9 cellular contexts compared by ENCODE assay signal in genomic region chr18:63312731-63313408, GRCh38. TPM values are rescaled to one million over a fixed set of nuclear protein-coding genes. Genes with fewer than 3 reads are reported as not detected.
A peak's percentile ranks its signal among the peaks of the same experiment; 100 is the strongest.
DNase-seq lines count a peak whose midpoint lies in the region; ATAC-seq and TF ChIP-seq lines count a peak whose summit lies in the region.
"Had no signal": no experiment of that assay in that cellular context is flagged by ENCODE, and none has a peak within 500 bp of the region (broad histone marks: within the 10 kb centered on the region; RNA-seq: fewer than 3 reads in every experiment).

No MANE protein-coding gene starts in this region.

- CTCF ChIA-PET in IMR-90 (lab: Yijun Ruan, JAX), result interaction anchor here (0.8 kb wide), 1 partner anchor 10 kb away, joined by 3 read pairs; no protein-coding TSS in a partner anchor

- H2BK15ac ChIP-seq in IMR-90 (ENCODE audit: low read depth, low read length), result no peak overlapping the region
- no peak overlapping the region for H2BK15ac ChIP-seq in neuronal stem cell (ENCODE audit: low read length)

- H2AFZ ChIP-seq in IMR-90 (replicated peaks; ENCODE audit: low read length, poor library complexity) (no peak overlapping the region), neuronal stem cell (ENCODE audit: low read length) (no peak overlapping the region)

- TF ChIP-seq CTCF in IMR-90 (conservative IDR thresholded peaks at IDR 0.05; ENCODE audit: low read depth, low read length), result no peak

- H3K14ac ChIP-seq in IMR-90 (replicated peaks; ENCODE audit: low read depth, low read length), result no peak overlapping the region
- no peak overlapping the region for H3K14ac ChIP-seq in neuronal stem cell (ENCODE audit: low read length)

- H3K27me3 Mint-ChIP-seq in natural killer cell treated with Interleukin-12 subunit alpha and Interleukin-12 subunit beta and Interleukin-15 and Interleukin-18, amount 100 ng/mL, for 72 hours, result no peaks in the 10 kb centered on the region

- H3K4me3 Mint-ChIP-seq in natural killer cell treated with Interleukin-12 subunit alpha and Interleukin-12 subunit beta and Interleukin-15 and Interleukin-18, amount 100 ng/mL, for 72 hours, result peak overlapping the region; percentile 20

- H3K4me2 ChIP-seq in IMR-90 (ENCODE audit: low read depth, low read length) (no peak overlapping the region), neuronal stem cell (ENCODE audit: insufficient read depth, low read length, poor library complexity, severe bottlenecking) (no peak overlapping the region)

- TF ChIP-seq RAD21 in IMR-90 (IDR thresholded peaks at IDR 0.05; ENCODE audit: low read length), result no peak

- in situ Hi-C loops in IMR-90 (cut with MboI; ENCODE audit: low sequenced_read_pairs), result no loop called here

- whole genome bisulfite sequencing in IMR-90 (ENCODE audit: extremely low coverage in 2 of 2, insufficient read length in 1 of 2), 2 experiments, result 88% methylated on average over 1 of the region's 5 CpGs; no CpG with 5 or more reads in 1 of the 2 experiments
- no CpG with 5 or more reads among the region's 5 CpGs for WGBS in neuronal stem cell (ENCODE audit: extremely low coverage in 2 of 2, insufficient read length in 2 of 2, insufficient replicate concordance in 1 of 2), 2 donors

- H2BK5ac ChIP-seq in IMR-90 (ENCODE audit: low read depth, low read length, poor library complexity, severe bottlenecking), result no peak overlapping the region
- H2BK5ac ChIP-seq in neuronal stem cell (ENCODE audit: low read length), result no peak overlapping the region

- H3K36me3 ChIP-seq in IMR-90 (ENCODE audit: control insufficient read depth, insufficient read depth, low read length) (no peaks in the 10 kb centered on the region), neuronal stem cell (replicated peaks in 1 of 2; ENCODE audit: control insufficient read depth in 2 of 2, insufficient read depth in 2 of 2, low read length in 2 of 2) (peaks cover 1 to 3% of the 10 kb centered on the region in 2 donors)

- no peak overlapping the region for H4K91ac ChIP-seq in IMR-90 (ENCODE audit: insufficient read depth, low read depth, low read length)
- no peak overlapping the region for H4K91ac ChIP-seq in neuronal stem cell (ENCODE audit: low read depth, low read length, poor library complexity)

- H3K18ac ChIP-seq in IMR-90 (ENCODE audit: low read depth, low read length) (no peak overlapping the region), neuronal stem cell (ENCODE audit: low read length) (no peak overlapping the region)

- H3K23ac ChIP-seq in IMR-90 (ENCODE audit: low read depth, low read length) (0 out of 2 replicates have a peak overlapping the region, but pooled peaks have one; percentile 44), neuronal stem cell (ENCODE audit: low read depth, low read length, poor library complexity) (no peak overlapping the region)

- peaks cover 9% of the 10 kb centered on the region for H3K27me3 ChIP-seq in IMR-90 (ENCODE audit: control insufficient read depth, insufficient read depth, low read length)
- no peaks in the 10 kb centered on the region for H3K27me3 ChIP-seq in neuronal stem cell (ENCODE audit: control insufficient read depth in 3 of 3, insufficient read depth in 3 of 3, low read depth in 1 of 3, low read length in 3 of 3)

- H3K56ac ChIP-seq in IMR-90 (ENCODE audit: extremely low read depth, insufficient read depth, low read length), result no peak overlapping the region

- BruUV-seq in IMR-90 (replicated peaks; lab: Mats Ljungman, UMichigan), result no TSS peak

- H3K9me1 ChIP-seq in IMR-90 (ENCODE audit: insufficient read depth, low read length), result no peaks in the 10 kb centered on the region

- no peak overlapping the region for H2AK9ac ChIP-seq in IMR-90 (replicated peaks; ENCODE audit: low read depth, low read length, poor library complexity)

- H3K27ac ChIP-seq in IMR-90 (ENCODE audit: insufficient read depth, low read length) (no peak overlapping the region), neuronal stem cell (replicated peaks; ENCODE audit: low read length) (no peak overlapping the region)
- H3K27ac ChIP-seq: 22Rv1 had no signal

- H2BK120ac ChIP-seq in IMR-90 (ENCODE audit: low read depth, low read length) (no peak overlapping the region), neuronal stem cell (ENCODE audit: low read depth, low read length) (no peak overlapping the region)

- no peak overlapping the region for H2BK12ac ChIP-seq in neuronal stem cell (ENCODE audit: low read length)

- H2BK20ac ChIP-seq in IMR-90 (ENCODE audit: low read depth, low read length), result no peak overlapping the region

- H3K4ac ChIP-seq in IMR-90 (ENCODE audit: low read depth, low read length) (no peak overlapping the region), neuronal stem cell (ENCODE audit: low read length) (no peak overlapping the region)

- no peak overlapping the region for H4K8ac ChIP-seq in IMR-90 (ENCODE audit: low read depth in 2 of 2, low read length in 2 of 2)
- H4K8ac ChIP-seq in neuronal stem cell (ENCODE audit: low read depth, low read length), result no peak overlapping the region

- no peak for TF ChIP-seq POLR2A in IMR-90 (IDR thresholded peaks at IDR 0.05; ENCODE audit: low read depth, low read length)

- no peak overlapping the region for H3K9ac ChIP-seq in IMR-90 (ENCODE audit: low read depth, low read length)
- no peak overlapping the region for H3K9ac ChIP-seq in neuronal stem cell (ENCODE audit: low read depth, low read length, poor library complexity)

- peak overlapping the region in 1 of 2 donors; percentile 95 for H3K27ac Mint-ChIP-seq in natural killer cell treated with Interleukin-12 subunit alpha and Interleukin-12 subunit beta and Interleukin-15 and Interleukin-18, amount 100 ng/mL, for 72 hours

- peaks cover 54 to 83% of the 10 kb centered on the region in 2 donors for H3K4me1 Mint-ChIP-seq in natural killer cell treated with Interleukin-12 subunit alpha and Interleukin-12 subunit beta and Interleukin-15 and Interleukin-18, amount 100 ng/mL, for 72 hours (ENCODE audit: low read depth in 2 of 2)

- no peaks in the 10 kb centered on the region for H3K9me3 ChIP-seq in IMR-90 (ENCODE audit: control insufficient read depth, insufficient read depth, low read length)
- no peaks in the 10 kb centered on the region for H3K9me3 ChIP-seq in neuronal stem cell (replicated peaks in 1 of 2; ENCODE audit: control insufficient read depth in 2 of 2, insufficient read depth in 1 of 2, low read depth in 1 of 2, low read length in 2 of 2)

- H4K20me1 ChIP-seq in IMR-90 (ENCODE audit: insufficient read depth, low read length), result no peaks in the 10 kb centered on the region

- H3K4me1 ChIP-seq in IMR-90 (ENCODE audit: control insufficient read depth, insufficient read depth, low read length) (no peaks in the 10 kb centered on the region), neuronal stem cell (ENCODE audit: control insufficient read depth in 2 of 2, insufficient read depth in 1 of 2, low read depth in 1 of 2, low read length in 2 of 2) (peaks cover 11 to 14% of the 10 kb centered on the region in 2 donors)

- H2AK5ac ChIP-seq in IMR-90 (ENCODE audit: low read depth, low read length), result no peak overlapping the region
- no peak overlapping the region for H2AK5ac ChIP-seq in neuronal stem cell (ENCODE audit: low read depth, low read length)

- H3K4me3 ChIP-seq in IMR-90 (ENCODE audit: insufficient read depth, low read depth, low read length), result no peak overlapping the region
- H3K4me3 ChIP-seq in neuronal stem cell (ENCODE audit: low read length in 2 of 2), result no peak overlapping the region

- no peaks in the 10 kb centered on the region for H3K9me3 Mint-ChIP-seq in natural killer cell treated with Interleukin-12 subunit alpha and Interleukin-12 subunit beta and Interleukin-15 and Interleukin-18, amount 100 ng/mL, for 72 hours

- H3K36me3 Mint-ChIP-seq in natural killer cell treated with Interleukin-12 subunit alpha and Interleukin-12 subunit beta and Interleukin-15 and Interleukin-18, amount 100 ng/mL, for 72 hours, result peaks cover 23% of the 10 kb centered on the region

- no peak overlapping the region for H4K5ac ChIP-seq in IMR-90 (ENCODE audit: low read depth, low read length)

- ATAC-seq in GM21619 (IDR thresholded peaks at IDR 0.05; ENCODE audit: unreplicated experiment) (peak; percentile 29), IMR-90 (ENCODE audit: low read depth) (no peak)
- ATAC-seq in natural killer cell treated with Interleukin-12 subunit alpha and Interleukin-12 subunit beta and Interleukin-15 and Interleukin-18, amount 100 ng/mL, for 72 hours, result no peak

- no peaks in the 10 kb centered on the region; a peak in 1 of 4 replicates for H3K79me1 ChIP-seq in IMR-90 (ENCODE audit: low read depth in 1 of 2, low read length in 2 of 2)
- H3K79me1 ChIP-seq in neuronal stem cell (ENCODE audit: low read depth, low read length), result peaks cover 3% of the 10 kb centered on the region

- POLR2A ChIA-PET in IMR-90 (lab: Charles Lee; ENCODE audit: unreplicated experiment), result no interaction called here

- DNase-seq in DMS 273 (lab: John Stamatoyannopoulos, UW; ENCODE audit: unreplicated experiment) (peak; percentile 42), DMS 273 treated with DMSO at 0.1 percent for 48 hours (lab: John Stamatoyannopoulos, UW) (no peak), IMR-90 (no peak), neuronal stem cell (ENCODE audit: low spot score) (no peak), GF-D8 (lab: John Stamatoyannopoulos, UW) (no peak), NCI-H774 (lab: John Stamatoyannopoulos, UW) (no peak)
- no peak for DNase-seq in natural killer cell treated with Interleukin-12 subunit alpha and Interleukin-12 subunit beta and Interleukin-15 and Interleukin-18, amount 100 ng/mL, for 72 hours (ENCODE audit: low spot score)

- intact Hi-C loops in IMR-90 (cut with micrococcal nuclease), result no loop called here

- dilution Hi-C loops in IMR-90 (cut with HindIII; ENCODE audit: low sequenced_read_pairs, unreplicated experiment), result no loop called here

TF ChIP-seq in IMR-90, 13 proteins besides CTCF, POLR2A, EP300 and RAD21 (continues in another document):
- no peak for TF ChIP-seq FOS (IDR thresholded peaks at IDR 0.05; ENCODE audit: low read depth, low read length)
- no peak for TF ChIP-seq RFX5 (IDR thresholded peaks at IDR 0.05; ENCODE audit: low read depth, low read length)
- no peak for TF ChIP-seq MAZ (IDR thresholded peaks at IDR 0.05; ENCODE audit: borderline replicate concordance, low read depth, low read length)

RNA-seq across cellular contexts. Expression of gene BCL2, which starts 6.7 kb away (rescaled TPM):
- 0.54 and 0.56 TPM in 2 replicates for total RNA-seq in IMR-90 (2012; rRNA removed)
- 0.24 and 0.33 TPM in 2 replicates for polyA plus RNA-seq in IMR-90 (2012; rRNA removed)
- polyA plus RNA-seq in IMR-90 (2012; cell fraction: cytosol; rRNA removed), result 0.14 and 0.19 TPM in 2 replicates
- polyA plus RNA-seq in IMR-90 (2012; cell fraction: nucleus; rRNA removed; ENCODE audit: low replicate concordance), result 0.11 and 0.15 TPM in 2 replicates
- 10 to 100 TPM; 61.7 to 84.7 TPM for total RNA-seq in natural killer cell treated with Interleukin-12 subunit alpha and Interleukin-12 subunit beta and Interleukin-15 and Interleukin-18, amount 100 ng/mL, for 72 hours
- 10.8 TPM for polyA plus RNA-seq in neuronal stem cell (2013, experiment 1 of 2)
- 10.2 TPM for polyA plus RNA-seq in neuronal stem cell (2013, experiment 2 of 2)

RNA-seq across cellular contexts. Expression of gene KDSR, which starts 54.1 kb away (rescaled TPM):
- total RNA-seq in IMR-90 (2012; rRNA removed), result 21.5 and 23.3 TPM in 2 replicates
- polyA plus RNA-seq in IMR-90 (2012; rRNA removed), result 19.3 and 21.9 TPM in 2 replicates
- polyA plus RNA-seq in IMR-90 (2012; cell fraction: cytosol; rRNA removed), result 13.9 and 41.4 TPM in 2 replicates
- polyA plus RNA-seq in IMR-90 (2012; cell fraction: nucleus; rRNA removed; ENCODE audit: low replicate concordance), result 8.6 and 22.4 TPM in 2 replicates
- total RNA-seq in natural killer cell treated with Interleukin-12 subunit alpha and Interleukin-12 subunit beta and Interleukin-15 and Interleukin-18, amount 100 ng/mL, for 72 hours, result 10 to 100 TPM; 21.4 to 38.5 TPM
- 14.8 TPM for polyA plus RNA-seq in neuronal stem cell (2013, experiment 1 of 2)
- polyA plus RNA-seq in neuronal stem cell (2013, experiment 2 of 2), result 15.2 TPM

Comparison
In these comparisons a context has a peak if more than half of its experiments do, and no peak if none do; other contexts are left out.
1. RNA of gene BCL2, which starts 6.7 kb away (total RNA-seq): 61.7 to 84.7 TPM in natural killer cell treated with Interleukin-12 subunit alpha and Interleukin-12 subunit beta and Interleukin-15 and Interleukin-18, amount 100 ng/mL, for 72 hours; 0.54 to 0.56 TPM in IMR-90; every median in the first group is over 10 times any median in the second.